ENCODE assay signal across 14 cellular contexts in genomic region chr21:16309250-16309971, GRCh38.
DNase-seq lines count a peak whose midpoint lies in the region; ATAC-seq, FAIRE-seq and TF ChIP-seq lines count a peak whose summit lies in the region.
"Had no signal": no experiment of that assay in that cellular context is flagged by ENCODE, and none has a peak within 500 bp of the region (broad histone marks: within the 10 kb centered on the region; RNA-seq: fewer than 3 reads in every experiment).

No MANE protein-coding gene starts in this region.

- H3K4me2 ChIP-seq in astrocyte (ENCODE audit: low read length): peak overlapping the region; percentile 82

- TF ChIP-seq CTCF in astrocyte (IDR thresholded peaks at IDR 0.05; ENCODE audit: insufficient read depth, low read depth, low read length) (no peak), ovary (IDR thresholded peaks at IDR 0.05) (no peak), GM13977 (IDR thresholded peaks at IDR 0.05; ENCODE audit: extremely low read depth, insufficient read depth, missing control alignments) (no peak)

- in situ Hi-C loops in GM13977 (cut with MboI; ENCODE audit: low pct_unique_long_range_greater_than_20kb, low sequenced_read_pairs, unreplicated experiment): no loop called here

- no peak for ATAC-seq in GM18505 (IDR thresholded peaks at IDR 0.05; ENCODE audit: unreplicated experiment)

- FAIRE-seq in astrocyte (lab: Jason Lieb, UNC): no peak

- H3K36me3 ChIP-seq in astrocyte (ENCODE audit: insufficient read depth, low read length): no peaks in the 10 kb centered on the region
- H3K36me3 ChIP-seq in ovary: no peaks in the 10 kb centered on the region
- H3K36me3 ChIP-seq: colonic mucosa, sigmoid colon, SJSA1, thyroid gland had no signal

- H3K4me3 ChIP-seq in astrocyte (ENCODE audit: insufficient read depth, low read depth, low read length) (peak overlapping the region; percentile 43), ovary (peak overlapping the region; percentile 8)
- H3K4me3 ChIP-seq: colonic mucosa, sigmoid colon, SJSA1, thyroid gland had no signal

- peak in 9 of 14 donors; percentile 26 to 67 (median 46) for DNase-seq in C1 segment of cervical spinal cord (lab: John Stamatoyannopoulos, UW)
- DNase-seq in astrocyte (ENCODE audit: low read depth): peak; percentile 81
- DNase-seq in globus pallidus (ENCODE audit: low spot score): peak; percentile 65
- DNase-seq in ovary: peak in 3 of 5 donors; percentile 26 to 57 (median 30)
- DNase-seq in NCI-H748 treated with DMSO at 0.1 percent for 48 hours (lab: John Stamatoyannopoulos, UW): no peak
- DNase-seq in GM13977 (ENCODE audit: low spot score): no peak
- DNase-seq in NCI-H2029 (lab: John Stamatoyannopoulos, UW): no peak
- DNase-seq: activated naive CD4-positive, alpha-beta T cell; colonic mucosa; NCI-H2081; sigmoid colon; thyroid gland had no signal

- H3K36me3 Mint-ChIP-seq in astrocyte (ENCODE audit: low read depth, unreplicated experiment): no peaks in the 10 kb centered on the region

- H3K79me2 ChIP-seq in astrocyte (ENCODE audit: insufficient read depth, low read length): peaks cover 36% of the 10 kb centered on the region

- H4K20me1 ChIP-seq in astrocyte (ENCODE audit: insufficient read depth, low read length): no peaks in the 10 kb centered on the region

- 44 to 79% (median 65%) methylated on average over 17 of the region's 17 CpGs for WGBS in ovary, 3 donors

- H3K4me1 ChIP-seq in astrocyte (ENCODE audit: insufficient read depth, low read length): peaks cover 24% of the 10 kb centered on the region
- H3K4me1 ChIP-seq in ovary (ENCODE audit: insufficient read depth): peaks cover 2% of the 10 kb centered on the region
- H3K4me1 ChIP-seq: colonic mucosa, SJSA1, thyroid gland had no signal

- H3K9ac ChIP-seq in astrocyte (ENCODE audit: low read length): peak overlapping the region; percentile 45

- no peaks in the 10 kb centered on the region for H3K9me3 ChIP-seq in astrocyte (ENCODE audit: insufficient read depth, low read depth, low read length)
- H3K9me3 ChIP-seq in ovary: no peaks in the 10 kb centered on the region
- H3K9me3 ChIP-seq: colonic mucosa, sigmoid colon, SJSA1, thyroid gland had no signal

- no peak overlapping the region for H3K4me3 Mint-ChIP-seq in astrocyte (ENCODE audit: unreplicated experiment)

- intact Hi-C loops in ovary (cut with DNase I): loop anchor here in 1 of 4 donors (10.0 kb wide), 1 partner anchor 115 kb away; no protein-coding TSS in a partner anchor

- no peak for TF ChIP-seq EP300 in ovary (IDR thresholded peaks at IDR 0.05)

- TF ChIP-seq POLR2A in ovary (IDR thresholded peaks at IDR 0.05): no peak
- TF ChIP-seq POLR2A in GM18505 (IDR thresholded peaks at IDR 0.05; ENCODE audit: borderline replicate concordance, extremely low read depth, insufficient read depth, insufficient read length): no peak

- no peak overlapping the region for H3K27ac Mint-ChIP-seq in astrocyte (ENCODE audit: unreplicated experiment)

- peaks cover 4% of the 10 kb centered on the region for H3K4me1 Mint-ChIP-seq in astrocyte (ENCODE audit: low read depth, unreplicated experiment)

- H2AFZ ChIP-seq in astrocyte (ENCODE audit: low read depth, low read length): peak overlapping the region; percentile 53

- no peaks in the 10 kb centered on the region for H3K9me3 Mint-ChIP-seq in astrocyte (ENCODE audit: unreplicated experiment)

- H3K27me3 ChIP-seq in astrocyte (ENCODE audit: insufficient read depth, low read length): no peaks in the 10 kb centered on the region
- H3K27me3 ChIP-seq in ovary: no peaks in the 10 kb centered on the region
- H3K27me3 ChIP-seq: colonic mucosa, sigmoid colon, thyroid gland had no signal

- no peaks in the 10 kb centered on the region for H3K27me3 Mint-ChIP-seq in astrocyte (ENCODE audit: low read depth, unreplicated experiment)

- H3K27ac ChIP-seq in astrocyte (ENCODE audit: low read depth, low read length) (peak overlapping the region; percentile 41), ovary (peak overlapping the region; percentile 4 to 74)
- H3K27ac ChIP-seq: colonic mucosa, SJSA1 had no signal

Comparison
In these comparisons a context has a peak if more than half of its experiments do, and no peak if none do; other contexts are left out.
1. DNase-seq: peak in C1 segment of cervical spinal cord (9 of 14), astrocyte (single experiment), globus pallidus (single experiment) and ovary (3 of 5); none in NCI-H748 treated with DMSO at 0.1 percent for 48 hours (single experiment), GM13977 (single experiment) and NCI-H2029 (single experiment).